Comparison of ENCODE assay signal across 17 cellular contexts in the genomic region with DNA sequence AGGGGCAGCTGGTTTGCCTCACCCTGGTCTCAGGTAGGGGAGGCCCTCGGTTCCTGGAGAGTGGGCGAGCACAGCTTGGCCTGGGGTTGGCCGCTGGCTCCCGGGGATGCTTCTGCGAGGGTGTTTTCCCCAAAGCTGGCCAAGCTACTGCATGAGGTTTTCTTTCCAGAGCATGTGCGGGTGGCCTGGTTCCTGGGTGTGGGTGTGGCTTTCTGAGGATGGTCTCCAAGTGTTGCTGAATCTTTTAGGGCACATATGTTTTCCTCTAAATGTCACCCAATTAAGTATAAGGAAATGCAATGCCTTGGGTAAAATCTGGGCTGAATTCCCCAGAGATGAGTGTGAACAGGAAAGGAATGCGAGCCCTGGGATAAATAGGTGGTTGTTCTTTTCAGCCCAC.
DNase-seq lines count a peak whose midpoint lies in the region; ATAC-seq, FAIRE-seq and TF ChIP-seq lines count a peak whose summit lies in the region.
"Had no signal": no experiment of that assay in that cellular context is flagged by ENCODE, and none has a peak within 500 bp of the region (broad histone marks: within the 10 kb centered on the region; RNA-seq: fewer than 3 reads in every experiment).

No MANE protein-coding gene starts in this region.

- 59 to 73% (median 72%) methylated on average over 7 of the region's 7 CpGs for WGBS in psoas muscle, 3 donors

- no peaks in the 10 kb centered on the region for H4K20me1 ChIP-seq in keratinocyte (ENCODE audit: control insufficient read depth, extremely low read depth, insufficient read depth, low read length)

- no peaks in the 10 kb centered on the region for H3K27me3 ChIP-seq in keratinocyte (ENCODE audit: control insufficient read depth, extremely low read depth, insufficient read depth, low read length)
- H3K27me3 ChIP-seq in psoas muscle (ENCODE audit: insufficient read depth in 3 of 3, low read length in 2 of 3) = no peaks in the 10 kb centered on the region
- H3K27me3 ChIP-seq: adrenal gland, tibial artery had no signal

- intact Hi-C loops in psoas muscle (cut with DNase I) = no loop called here

- dilution Hi-C loops in keratinocyte (cut with MboI; ENCODE audit: extremely low pct_ligation_motif_present, low sequenced_read_pairs) = no loop called here

- CTCF ChIA-PET in AG04449 (lab: Yijun Ruan, JAX) = interaction anchor here (0.9 to 1.0 kb wide), 2 partner anchors 18 to 24 kb away, joined by 3 to 4 read pairs; no protein-coding TSS in a partner anchor

- H3K4me3 ChIP-seq in AG04449 (ENCODE audit: low read depth, low read length) (no peak overlapping the region), keratinocyte (ENCODE audit: control insufficient read depth in 2 of 3, extremely low read depth in 1 of 3, insufficient read depth in 2 of 3, low read depth in 1 of 3, low read length in 3 of 3) (no peak overlapping the region), psoas muscle (no peak overlapping the region)
- H3K4me3 ChIP-seq: adrenal gland, mucosa of descending colon, tibial artery had no signal

- ATAC-seq in psoas muscle (no peak), GM18498 (IDR thresholded peaks at IDR 0.05; ENCODE audit: unreplicated experiment) (no peak)
- ATAC-seq: activated CD8-positive, alpha-beta T cell treated with anti-CD3 and anti-CD28 coated beads, Interleukin-2, amount 10 ng/mL, durations not matched to agents 7 days and 5 days; mucosa of descending colon had no signal

- no peaks in the 10 kb centered on the region for H3K79me2 ChIP-seq in keratinocyte (ENCODE audit: control insufficient read depth, insufficient read depth, low read length)

- H3K36me3 ChIP-seq in keratinocyte (ENCODE audit: control insufficient read depth in 2 of 2, extremely low read depth in 1 of 2, insufficient read depth in 2 of 2, low read length in 2 of 2) = no peaks in the 10 kb centered on the region
- H3K36me3 ChIP-seq in psoas muscle (ENCODE audit: insufficient read depth in 1 of 2, low read depth in 1 of 2) = no peaks in the 10 kb centered on the region
- H3K36me3 ChIP-seq: adrenal gland, tibial artery had no signal

- POLR2A ChIA-PET in AG04449 (lab: Yijun Ruan, JAX) = interaction anchor here (0.7 kb wide), 1 partner anchor 152 kb away, joined by 3 read pairs; no protein-coding TSS in a partner anchor

- H3K9me1 ChIP-seq in keratinocyte (ENCODE audit: control insufficient read depth, extremely low read depth, insufficient read depth, low read length) = no peaks in the 10 kb centered on the region

- H3K4me2 ChIP-seq in keratinocyte (ENCODE audit: control insufficient read depth, extremely low read depth, insufficient read depth, low read depth, low read length) = no peak overlapping the region

- no peak for FAIRE-seq in keratinocyte (lab: Jason Lieb, UNC)
- FAIRE-seq: G401.6, GM19239 had no signal

- H3K27ac ChIP-seq in keratinocyte (ENCODE audit: control insufficient read depth, insufficient read depth, low read length) (no peak overlapping the region), psoas muscle (no peak overlapping the region)
- H3K27ac ChIP-seq: adrenal gland, tibial artery had no signal

- TF ChIP-seq CTCF in AG04449 (IDR thresholded peaks at IDR 0.05; ENCODE audit: insufficient read depth, low read length, missing control alignments) = no peak
- TF ChIP-seq CTCF in keratinocyte (optimal IDR thresholded peaks at IDR 0.05 in 1 of 3, IDR thresholded peaks at IDR 0.05 in 1 of 3, conservative IDR thresholded peaks at IDR 0.05 in 1 of 3; ENCODE audit: extremely low read depth in 1 of 3, insufficient read depth in 2 of 3, low read length in 3 of 3) = no peak
- no peak for TF ChIP-seq CTCF in psoas muscle (IDR thresholded peaks at IDR 0.05)

- H3K4me1 ChIP-seq in keratinocyte (ENCODE audit: control insufficient read depth, extremely low read depth, insufficient read depth, low read length) (no peaks in the 10 kb centered on the region), psoas muscle (no peaks in the 10 kb centered on the region)
- H3K4me1 ChIP-seq: adrenal gland had no signal

- no peak overlapping the region for H3K9ac ChIP-seq in keratinocyte (ENCODE audit: control insufficient read depth, extremely low read depth, insufficient read depth, low read length)

- DNase-seq in AG04449 (ENCODE audit: low read depth, low spot score) (peak; percentile 45), HS-27A (ENCODE audit: low read depth) (peak; percentile 48), astrocyte of the hippocampus (ENCODE audit: low read depth, low spot score) (peak; percentile 78), keratinocyte (ENCODE audit: low read depth, low spot score) (no peak), psoas muscle (no peak), NCI-H1092 treated with DMSO at 0.1 percent for 48 hours (lab: John Stamatoyannopoulos, UW) (no peak), NCI-H1417 (lab: John Stamatoyannopoulos, UW) (no peak)
- DNase-seq: activated CD8-positive, alpha-beta T cell treated with anti-CD3 and anti-CD28 coated beads, Interleukin-2, amount 10 ng/mL, durations not matched to agents 7 days and 5 days; adrenal gland; cerebellar nuclear complex; head of caudate nucleus; mucosa of descending colon; NCI-H446 treated with DMSO at 0.1 percent for 48 hours; tibial artery had no signal

- no peaks in the 10 kb centered on the region for H3K9me3 ChIP-seq in keratinocyte (ENCODE audit: control insufficient read depth, low read depth, low read length)
- H3K9me3 ChIP-seq in psoas muscle = no peaks in the 10 kb centered on the region
- H3K9me3 ChIP-seq: adrenal gland, mucosa of descending colon had no signal

- H2AFZ ChIP-seq in keratinocyte (ENCODE audit: control insufficient read depth, low read length) = peak overlapping the region; percentile 16

Comparison
In these comparisons a context has a peak if more than half of its experiments do, and no peak if none do; other contexts are left out.
1. DNase-seq: peak in AG04449 (single experiment), HS-27A (single experiment) and astrocyte of the hippocampus (single experiment); none in keratinocyte (single experiment), psoas muscle (0 of 2), NCI-H1092 treated with DMSO at 0.1 percent for 48 hours (single experiment) and NCI-H1417 (0 of 3).